ENCODE assay signal across 8 cellular contexts in genomic region chr13:36616706-36617105, GRCh38. TPM values are rescaled to one million over a fixed set of nuclear protein-coding genes. Genes with fewer than 3 reads are reported as not detected.
"Had no signal": no experiment of that assay in that cellular context is flagged by ENCODE, and none has a peak within 500 bp of the region (broad histone marks: within the 10 kb centered on the region; RNA-seq: fewer than 3 reads in every experiment).

No MANE protein-coding gene starts in this region.

- H3K4me3 ChIP-seq: GM12878 had no signal

- DNase-seq: GDM1, GF-D8 had no signal

- ATAC-seq: GM12878 had no signal

- FAIRE-seq: G401.6, GM12878, GM12891, GM12892, GM18507, GM19239 had no signal

RNA-seq across cellular contexts. Expression of gene SERTM1, which starts 57.1 kb away (rescaled TPM):
- total RNA-seq: GM12878 had no signal
- polyA plus RNA-seq: GM12878 had no signal
